Comparison of ENCODE assay signal across 8 cellular contexts in genomic region chr11:84345027-84345426, GRCh38.
"Had no signal": no experiment of that assay in that cellular context is flagged by ENCODE, and none has a peak within 500 bp of the region (broad histone marks: within the 10 kb centered on the region; RNA-seq: fewer than 3 reads in every experiment).

No MANE protein-coding gene starts in this region.

- H3K36me3 ChIP-seq: HAP-1 had no signal

- H3K4me3 ChIP-seq: GM23248, HAP-1 had no signal

- H3K9ac ChIP-seq: GM23248 had no signal

- H3K9me3 ChIP-seq: HAP-1 had no signal

- H3K4me1 ChIP-seq: HAP-1 had no signal

- ATAC-seq: HCT116 had no signal

- DNase-seq: GM23248, GOT3, H7, HFFc6, KG1 had no signal

- H2AFZ ChIP-seq: GM23248 had no signal

- H3K27ac ChIP-seq: GM23248, HL-60 had no signal
